Comparison of ENCODE assay signal across 1 cellular context in genomic region chr14:23929822-23930294, GRCh38.
TF ChIP-seq lines count a peak whose summit lies in the region.

No MANE protein-coding gene starts in this region.

TF ChIP-seq in HepG2, 621 proteins besides CTCF, POLR2A, EP300 and RAD21 (continued from another document and continues in another):
- TF ChIP-seq ZNF580 (CRISPR knock-in tag; IDR thresholded peaks at IDR 0.05; ENCODE audit: borderline replicate concordance, low read depth) (peak; percentile 84; the same call in 1 of the 2 replicates), ZNF335 (CRISPR knock-in tag; IDR thresholded peaks at IDR 0.05) (0 out of 2 replicates have a peak, but pooled peaks have one; percentile 37), MLX (CRISPR knock-in tag; IDR thresholded peaks at IDR 0.05) (0 out of 2 replicates have a peak, but pooled peaks have one; percentile 35), HMGXB4 (CRISPR knock-in tag; IDR thresholded peaks at IDR 0.05; ENCODE audit: borderline replicate concordance in 1 of 2, low read depth in 1 of 2) (peak; percentile 34 to 89; a peak in 3 of 4 replicates), ZSCAN29 (CRISPR knock-in tag; conservative IDR thresholded peaks at IDR 0.05) (no peak), RBM22 (optimal IDR thresholded peaks at IDR 0.05; ENCODE audit: low read length) (no peak), ZNF629 (CRISPR knock-in tag; conservative IDR thresholded peaks at IDR 0.05) (no peak), ARNT (IDR thresholded peaks at IDR 0.05) (no peak), ZNF326 (CRISPR knock-in tag; IDR thresholded peaks at IDR 0.05; ENCODE audit: borderline replicate concordance) (0 out of 2 replicates have a peak, but pooled peaks have one; percentile 20), FOSL2 (CRISPR knock-in tag; IDR thresholded peaks at IDR 0.05) (peak; percentile 88), GABPB1 (CRISPR knock-in tag; IDR thresholded peaks at IDR 0.05) (peak; percentile 41; the same call in 1 of the 2 replicates), NFIC (IDR thresholded peaks at IDR 0.05; ENCODE audit: low read length) (no peak), YEATS4 (CRISPR knock-in tag; IDR thresholded peaks at IDR 0.05; ENCODE audit: borderline replicate concordance) (peak; percentile 31; the same call in 1 of the 2 replicates), BCL6 (CRISPR knock-in tag; IDR thresholded peaks at IDR 0.05) (peak; percentile 11; the same call in 1 of the 2 replicates), ETV5 (CRISPR knock-in tag; IDR thresholded peaks at IDR 0.05; ENCODE audit: borderline replicate concordance) (peak; percentile 19; the same call in 1 of the 2 replicates), KLF15 (CRISPR knock-in tag; IDR thresholded peaks at IDR 0.05; ENCODE audit: borderline replicate concordance) (no peak), TEAD2 (CRISPR knock-in tag; IDR thresholded peaks at IDR 0.05) (no peak), RFXANK (CRISPR knock-in tag; IDR thresholded peaks at IDR 0.05) (no peak), LBX2 (CRISPR knock-in tag; IDR thresholded peaks at IDR 0.05; ENCODE audit: borderline replicate concordance) (no peak), FOXO1 (CRISPR knock-in tag; IDR thresholded peaks at IDR 0.05) (peak; percentile 61; the same call in 1 of the 2 replicates), TARDBP (CRISPR knock-in tag; IDR thresholded peaks at IDR 0.05) (peak; percentile 11; the same call in 1 of the 2 replicates), HMGXB3 (CRISPR knock-in tag; IDR thresholded peaks at IDR 0.05; ENCODE audit: borderline replicate concordance) (peak; percentile 65; the same call in 1 of the 2 replicates), ZNF619 (CRISPR knock-in tag; IDR thresholded peaks at IDR 0.05) (0 out of 2 replicates have a peak, but pooled peaks have one; percentile 60), TBL1XR1 (IDR thresholded peaks at IDR 0.05; ENCODE audit: borderline replicate concordance, low read length, partially characterized antibody) (no peak), KDM4B (CRISPR knock-in tag; IDR thresholded peaks at IDR 0.05) (0 out of 2 replicates have a peak, but pooled peaks have one; percentile 58), ZNF124 (CRISPR knock-in tag; IDR thresholded peaks at IDR 0.05) (peak; percentile 71; the same call in 1 of the 2 replicates), ZNF704 (CRISPR knock-in tag; IDR thresholded peaks at IDR 0.05; ENCODE audit: borderline replicate concordance) (no peak), FIP1L1 (IDR thresholded peaks at IDR 0.05; ENCODE audit: borderline replicate concordance, insufficient read depth, low read depth, low read length) (no peak), PRDM10 (CRISPR knock-in tag; IDR thresholded peaks at IDR 0.05; ENCODE audit: low read depth) (no peak), NR2F2 (IDR thresholded peaks at IDR 0.05; ENCODE audit: borderline replicate concordance, low read depth) (peak; percentile 30; the same call in 1 of the 2 replicates), DMAP1 (CRISPR knock-in tag; IDR thresholded peaks at IDR 0.05) (no peak), ISL2 (CRISPR knock-in tag; IDR thresholded peaks at IDR 0.05) (no peak), SAP130 (CRISPR knock-in tag; IDR thresholded peaks at IDR 0.05; ENCODE audit: low read depth) (peak; percentile 20; the same call in 1 of the 2 replicates), ZMYM4 (CRISPR knock-in tag; IDR thresholded peaks at IDR 0.05) (peak; percentile 12; the same call in 1 of the 2 replicates), ZNF589 (CRISPR knock-in tag; conservative IDR thresholded peaks at IDR 0.05) (no peak), ZNF556 (CRISPR knock-in tag; IDR thresholded peaks at IDR 0.05; ENCODE audit: borderline replicate concordance) (no peak), HMG20A (CRISPR knock-in tag; IDR thresholded peaks at IDR 0.05; ENCODE audit: borderline replicate concordance) (no peak), MXD4 (CRISPR knock-in tag; IDR thresholded peaks at IDR 0.05) (0 out of 2 replicates have a peak, but pooled peaks have one; percentile 37)
- TF ChIP-seq, protein P1, sequence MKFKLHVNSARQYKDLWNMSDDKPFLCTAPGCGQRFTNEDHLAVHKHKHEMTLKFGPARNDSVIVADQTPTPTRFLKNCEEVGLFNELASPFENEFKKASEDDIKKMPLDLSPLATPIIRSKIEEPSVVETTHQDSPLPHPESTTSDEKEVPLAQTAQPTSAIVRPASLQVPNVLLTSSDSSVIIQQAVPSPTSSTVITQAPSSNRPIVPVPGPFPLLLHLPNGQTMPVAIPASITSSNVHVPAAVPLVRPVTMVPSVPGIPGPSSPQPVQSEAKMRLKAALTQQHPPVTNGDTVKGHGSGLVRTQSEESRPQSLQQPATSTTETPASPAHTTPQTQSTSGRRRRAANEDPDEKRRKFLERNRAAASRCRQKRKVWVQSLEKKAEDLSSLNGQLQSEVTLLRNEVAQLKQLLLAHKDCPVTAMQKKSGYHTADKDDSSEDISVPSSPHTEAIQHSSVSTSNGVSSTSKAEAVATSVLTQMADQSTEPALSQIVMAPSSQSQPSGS (CRISPR knock-in tag; IDR thresholded peaks at IDR 0.05), result 0 out of 2 replicates have a peak, but pooled peaks have one; percentile 43
- TF ChIP-seq, protein P2, sequence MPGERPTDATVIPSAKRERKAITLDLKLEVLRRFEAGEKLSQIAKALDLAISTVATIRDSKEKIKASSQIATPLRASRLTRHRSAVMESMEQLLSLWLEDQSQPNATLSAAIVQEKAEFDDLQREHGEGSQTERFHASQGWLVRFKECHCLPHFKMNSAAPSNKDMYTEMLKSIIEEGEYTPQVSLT (CRISPR knock-in tag; IDR thresholded peaks at IDR 0.05; ENCODE audit: borderline replicate concordance, low read depth), result no peak
- TF ChIP-seq, protein P3, sequence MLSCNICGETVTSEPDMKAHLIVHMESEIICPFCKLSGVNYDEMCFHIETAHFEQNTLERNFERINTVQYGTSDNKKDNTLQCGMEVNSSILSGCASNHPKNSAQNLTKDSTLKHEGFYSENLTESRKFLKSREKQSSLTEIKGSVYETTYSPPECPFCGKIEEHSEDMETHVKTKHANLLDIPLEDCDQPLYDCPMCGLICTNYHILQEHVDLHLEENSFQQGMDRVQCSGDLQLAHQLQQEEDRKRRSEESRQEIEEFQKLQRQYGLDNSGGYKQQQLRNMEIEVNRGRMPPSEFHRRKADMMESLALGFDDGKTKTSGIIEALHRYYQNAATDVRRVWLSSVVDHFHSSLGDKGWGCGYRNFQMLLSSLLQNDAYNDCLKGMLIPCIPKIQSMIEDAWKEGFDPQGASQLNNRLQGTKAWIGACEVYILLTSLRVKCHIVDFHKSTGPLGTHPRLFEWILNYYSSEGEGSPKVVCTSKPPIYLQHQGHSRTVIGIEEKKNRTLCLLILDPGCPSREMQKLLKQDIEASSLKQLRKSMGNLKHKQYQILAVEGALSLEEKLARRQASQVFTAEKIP (CRISPR knock-in tag; IDR thresholded peaks at IDR 0.05; ENCODE audit: borderline replicate concordance), result no peak
- TF ChIP-seq, protein P4, sequence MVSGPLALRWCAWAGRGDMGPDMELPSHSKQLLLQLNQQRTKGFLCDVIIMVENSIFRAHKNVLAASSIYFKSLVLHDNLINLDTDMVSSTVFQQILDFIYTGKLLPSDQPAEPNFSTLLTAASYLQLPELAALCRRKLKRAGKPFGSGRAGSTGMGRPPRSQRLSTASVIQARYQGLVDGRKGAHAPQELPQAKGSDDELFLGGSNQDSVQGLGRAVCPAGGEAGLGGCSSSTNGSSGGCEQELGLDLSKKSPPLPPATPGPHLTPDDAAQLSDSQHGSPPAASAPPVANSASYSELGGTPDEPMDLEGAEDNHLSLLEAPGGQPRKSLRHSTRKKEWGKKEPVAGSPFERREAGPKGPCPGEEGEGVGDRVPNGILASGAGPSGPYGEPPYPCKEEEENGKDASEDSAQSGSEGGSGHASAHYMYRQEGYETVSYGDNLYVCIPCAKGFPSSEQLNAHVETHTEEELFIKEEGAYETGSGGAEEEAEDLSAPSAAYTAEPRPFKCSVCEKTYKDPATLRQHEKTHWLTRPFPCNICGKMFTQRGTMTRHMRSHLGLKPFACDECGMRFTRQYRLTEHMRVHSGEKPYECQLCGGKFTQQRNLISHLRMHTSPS (CRISPR knock-in tag; IDR thresholded peaks at IDR 0.05; ENCODE audit: low read depth), result no peak
